14 cellular contexts compared by ENCODE assay signal in the genomic region with DNA sequence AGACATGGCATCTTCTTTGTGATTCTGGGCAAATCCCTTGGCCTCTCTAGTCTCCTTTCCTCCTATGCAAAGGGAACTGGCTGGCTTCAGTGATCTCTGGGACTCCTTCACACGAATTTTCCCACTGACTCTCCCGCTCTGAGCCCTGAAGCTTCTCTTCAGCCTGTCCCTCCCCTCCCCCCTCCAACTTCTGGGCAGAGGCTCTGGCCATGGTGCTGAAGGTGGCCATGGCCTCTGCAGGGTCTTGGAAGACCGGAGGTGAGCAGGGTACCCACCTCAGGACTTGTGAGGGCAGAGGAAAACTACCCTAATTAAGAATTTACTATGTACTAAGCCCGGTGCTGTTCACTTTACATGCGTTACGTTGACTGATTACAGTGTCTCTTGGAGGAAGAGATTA. TPM values are rescaled to one million over a fixed set of nuclear protein-coding genes. Genes with fewer than 3 reads are reported as not detected.
DNase-seq lines count a peak whose midpoint lies in the region; ATAC-seq, FAIRE-seq and TF ChIP-seq lines count a peak whose summit lies in the region.
"Had no signal": no experiment of that assay in that cellular context is flagged by ENCODE, and none has a peak within 500 bp of the region (broad histone marks: within the 10 kb centered on the region; RNA-seq: fewer than 3 reads in every experiment).

No MANE protein-coding gene starts in this region.

- WGBS in K562 (ENCODE audit: insufficient coverage, low coverage, missing lambda C conversion rate): 3% methylated on average over 6 of the region's 6 CpGs
- WGBS in stomach, 5 donors: 14 to 34% (median 25%) methylated on average over 6 of the region's 6 CpGs
- WGBS in prostate gland: 41% methylated on average over 6 of the region's 6 CpGs

- ATAC-seq in DND-41 (ENCODE audit: insufficient read depth, low read depth) (peak; percentile 63; the same call in 2 of the 3 replicates), K562 (peak; percentile 81), left lung (peak; percentile 73), HG03045 (IDR thresholded peaks at IDR 0.05; ENCODE audit: unreplicated experiment) (no peak), HG02610 (IDR thresholded peaks at IDR 0.05; ENCODE audit: unreplicated experiment) (no peak)
- ATAC-seq: gastroesophageal sphincter had no signal

- TF ChIP-seq RAD21 in K562 (CRISPR knock-in tag; conservative IDR thresholded peaks at IDR 0.05 in 1 of 2, IDR thresholded peaks at IDR 0.05 in 1 of 2): no peak

- no TSS peak for BruUV-seq in K562 (replicated peaks; lab: Mats Ljungman, UMichigan)

- TF ChIP-seq CTCF in DND-41 (IDR thresholded peaks at IDR 0.05; ENCODE audit: borderline replicate concordance, extremely low read depth, low read length, poor library complexity, severe bottlenecking) (no peak), K562 (IDR thresholded peaks at IDR 0.05 in 2 of 3, conservative IDR thresholded peaks at IDR 0.05 in 1 of 3; ENCODE audit: insufficient read depth in 2 of 3, low read depth in 1 of 3, low read length in 3 of 3) (no peak), left lung (IDR thresholded peaks at IDR 0.05) (no peak), stomach (IDR thresholded peaks at IDR 0.05) (no peak), prostate gland (IDR thresholded peaks at IDR 0.05) (no peak)

- H3K27ac ChIP-seq in DND-41 (ENCODE audit: low read length) (no peak overlapping the region), Karpas-422 (ENCODE audit: low read length) (no peak overlapping the region), K562 (ENCODE audit: extremely low read depth, low read depth, low read length) (no peak overlapping the region), left lung (no peak overlapping the region), stomach (no peak overlapping the region), prostate gland (no peak overlapping the region)
- H3K27ac ChIP-seq: gastroesophageal sphincter, HL-60, sigmoid colon, tibial artery had no signal

- TF ChIP-seq EP300 in K562 (IDR thresholded peaks at IDR 0.05; ENCODE audit: low read length) (no peak), stomach (IDR thresholded peaks at IDR 0.05) (no peak)

- H3K27me3 ChIP-seq in DND-41 (ENCODE audit: insufficient read depth, low read length, poor library complexity): peaks cover 5% of the 10 kb centered on the region
- H3K27me3 ChIP-seq in Karpas-422 (ENCODE audit: low read length): no peaks in the 10 kb centered on the region
- peaks cover 7 to 25% of the 10 kb centered on the region in 2 experiments; a peak in 4 of 5 replicates for H3K27me3 ChIP-seq in K562 (ENCODE audit: control insufficient read depth in 2 of 2, insufficient read depth in 2 of 2, low read length in 2 of 2)
- H3K27me3 ChIP-seq in left lung: peaks cover 0 to 39% of the 10 kb centered on the region in 2 donors
- peaks cover 0 to 52% (median 12%) of the 10 kb centered on the region in 3 donors for H3K27me3 ChIP-seq in stomach
- H3K27me3 ChIP-seq in prostate gland (replicated peaks; ENCODE audit: insufficient read depth): no peaks in the 10 kb centered on the region

- H3K4me1 ChIP-seq in DND-41 (ENCODE audit: insufficient read depth, low read length) (no peaks in the 10 kb centered on the region), Karpas-422 (ENCODE audit: low read length) (peaks cover 2% of the 10 kb centered on the region; the same call in 1 of the 2 replicates), K562 (replicated peaks in 1 of 2; ENCODE audit: control insufficient read depth in 2 of 2, insufficient read depth in 2 of 2, low read length in 2 of 2) (no peaks in the 10 kb centered on the region), left lung (no peaks in the 10 kb centered on the region), stomach (no peaks in the 10 kb centered on the region), prostate gland (replicated peaks) (peaks cover 3% of the 10 kb centered on the region)
- H3K4me1 ChIP-seq: gastroesophageal sphincter, sigmoid colon, tibial artery had no signal

- H3K79me2 ChIP-seq in DND-41 (ENCODE audit: insufficient read depth, low read length) (no peaks in the 10 kb centered on the region), Karpas-422 (ENCODE audit: low read length) (no peaks in the 10 kb centered on the region), K562 (ENCODE audit: control insufficient read depth, insufficient read depth, low read length) (no peaks in the 10 kb centered on the region)

- H3K4me2 ChIP-seq in DND-41 (ENCODE audit: insufficient read depth, low read length): no peak overlapping the region
- no peak overlapping the region for H3K4me2 ChIP-seq in Karpas-422 (ENCODE audit: low read depth, low read length, poor library complexity, severe bottlenecking)
- no peak overlapping the region for H3K4me2 ChIP-seq in K562 (ENCODE audit: insufficient read depth, low read length)

- H3K9ac ChIP-seq in DND-41 (ENCODE audit: low read depth, low read length) (no peak overlapping the region), Karpas-422 (ENCODE audit: low read length) (no peak overlapping the region), K562 (ENCODE audit: insufficient read depth in 1 of 2, low read depth in 2 of 2, low read length in 2 of 2) (no peak overlapping the region)

- in situ Hi-C loops in K562 (cut with MboI): no loop called here

- H3K4me3 ChIP-seq in DND-41 (ENCODE audit: low read depth in 1 of 2, low read length in 2 of 2) (no peak overlapping the region), Karpas-422 (ENCODE audit: low read length) (no peak overlapping the region), K562 (no peak overlapping the region), left lung (no peak overlapping the region), stomach (no peak overlapping the region), prostate gland (no peak overlapping the region)
- H3K4me3 ChIP-seq: gastroesophageal sphincter, sigmoid colon, tibial artery had no signal

- CTCF ChIA-PET in K562 (lab: Yijun Ruan, JAX; ENCODE audit: low intra/inter-chr PET ratio): no interaction called here

- no peaks in the 10 kb centered on the region for H3K9me1 ChIP-seq in K562 (ENCODE audit: control insufficient read depth, insufficient read depth, low read length)

- no peaks in the 10 kb centered on the region for H3K9me2 ChIP-seq in Karpas-422 (replicated peaks; ENCODE audit: insufficient read depth, low read length)

- DNase-seq in DND-41: peak; percentile 33
- DNase-seq in Karpas-422: peak; percentile 60
- peak; percentile 60 to 74 (median 66) for DNase-seq in K562 (ENCODE audit: extremely low read depth in 1 of 4, low spot score in 3 of 4)
- no peak for DNase-seq in left lung
- DNase-seq in stomach: no peak
- no peak for DNase-seq in prostate gland (ENCODE audit: low spot score)
- DNase-seq: NCI-H1436 treated with DMSO at 0.1 percent for 48 hours, sigmoid colon, tibial artery had no signal

- POLR2A ChIA-PET in K562 (lab: Yijun Ruan, JAX): no interaction called here

- peak; percentile 35 for FAIRE-seq in K562 (lab: Jason Lieb, UNC)

- H3K36me3 ChIP-seq in DND-41 (ENCODE audit: insufficient read depth, low read length) (no peaks in the 10 kb centered on the region), Karpas-422 (ENCODE audit: insufficient read depth, low read length) (no peaks in the 10 kb centered on the region), K562 (ENCODE audit: control insufficient read depth, insufficient read depth, low read length) (no peaks in the 10 kb centered on the region), left lung (no peaks in the 10 kb centered on the region), stomach (no peaks in the 10 kb centered on the region), prostate gland (no peaks in the 10 kb centered on the region)
- H3K36me3 ChIP-seq: gastroesophageal sphincter, sigmoid colon, tibial artery had no signal

- H4K20me1 ChIP-seq in DND-41 (ENCODE audit: insufficient read depth, low read length) (peaks cover 4% of the 10 kb centered on the region), Karpas-422 (ENCODE audit: insufficient read depth, low read depth, low read length) (no peaks in the 10 kb centered on the region), K562 (replicated peaks; ENCODE audit: control insufficient read depth, insufficient read depth, low read length) (peaks cover 23% of the 10 kb centered on the region)

- H2AFZ ChIP-seq in DND-41 (ENCODE audit: low read depth, low read length): no peak overlapping the region
- H2AFZ ChIP-seq in Karpas-422 (ENCODE audit: low read length): no peak overlapping the region
- no peak overlapping the region for H2AFZ ChIP-seq in K562 (ENCODE audit: low read depth, low read length)

- no peak for TF ChIP-seq POLR2A in K562 (conservative IDR thresholded peaks at IDR 0.05)
- no peak for TF ChIP-seq POLR2A in stomach (IDR thresholded peaks at IDR 0.05)
- no peak for TF ChIP-seq POLR2A in prostate gland (IDR thresholded peaks at IDR 0.05)

- intact Hi-C loops in K562 (cut with micrococcal nuclease) (no loop called here), left lung (cut with DNase I) (no loop called here), stomach (cut with DNase I; ENCODE audit: low total_unique reads) (no loop called here), prostate gland (cut with DNase I) (no loop called here)

- H3K9me3 ChIP-seq in DND-41 (ENCODE audit: insufficient read depth, low read length, severe bottlenecking): no peaks in the 10 kb centered on the region
- no peaks in the 10 kb centered on the region for H3K9me3 ChIP-seq in Karpas-422 (ENCODE audit: low read length)
- H3K9me3 ChIP-seq in K562 (replicated peaks; ENCODE audit: control insufficient read depth, insufficient read depth, low read depth, low read length): no peaks in the 10 kb centered on the region
- H3K9me3 ChIP-seq in left lung: no peaks in the 10 kb centered on the region
- no peaks in the 10 kb centered on the region for H3K9me3 ChIP-seq in stomach
- no peaks in the 10 kb centered on the region for H3K9me3 ChIP-seq in prostate gland
- H3K9me3 ChIP-seq: gastroesophageal sphincter, sigmoid colon, tibial artery had no signal

RNA-seq across cellular contexts. Expression of a gene that starts 29.4 kb away (rescaled TPM):
- total RNA-seq in Karpas-422 (2014; rRNA removed; shearing (Covaris generic); ENCODE audit: low replicate concordance): 0.07 TPM in 1 of 2 replicates, not detected in the other
- total RNA-seq in K562 (2011; cell fraction: chromatin; rRNA removed; ENCODE audit: low replicate concordance): not detected in 2 replicates
- 0.13 TPM in 1 of 2 replicates, not detected in the other for total RNA-seq in K562 (2011; cell fraction: nucleolus; rRNA removed)
- not detected in 2 replicates for total RNA-seq in K562 (2011; cell fraction: nucleoplasm; rRNA removed)
- total RNA-seq in K562 (2014; rRNA removed): 0.08 and 0.09 TPM in 2 replicates
- total RNA-seq in K562 (2014; rRNA removed; fragmentation: Illumina TruSeq; extraction: Trizol): not detected in 2 replicates
- not detected in 2 replicates for total RNA-seq in K562 (2015; rRNA removed; fragmentation: Illumina TruSeq; extraction: Trizol)
- not detected in 2 replicates for total RNA-seq in K562 (2021)
- 0.05 TPM in 1 of 2 replicates, not detected in the other for polyA plus RNA-seq in K562 (2011; rRNA removed)
- not detected in 2 replicates for polyA plus RNA-seq in K562 (2011; cell fraction: cytosol; rRNA removed)
- polyA plus RNA-seq in K562 (2011; cell fraction: nucleus; rRNA removed): 0.06 and 0.15 TPM in 2 replicates
- polyA plus RNA-seq in K562 (2012): not detected in 2 replicates
- not detected in 2 replicates for polyA plus RNA-seq in K562 (2014; fragmentation: Illumina TruSeq; extraction: Trizol)
- not detected for polyA plus RNA-seq in K562 (2014; fragmentation: Nextera tagmentation; extraction: Ambion mirVana)
- not detected in 2 replicates for polyA plus RNA-seq in K562 (2014; rRNA removed)
- not detected in 2 replicates for polyA minus RNA-seq in K562 (2011; rRNA and poly(A)+ RNA removed)
- not detected in 2 replicates for polyA minus RNA-seq in K562 (2011; cell fraction: cytosol; rRNA and poly(A)+ RNA removed)
- 0.13 and 0.33 TPM in 2 replicates for polyA minus RNA-seq in K562 (2011; cell fraction: nucleus; rRNA and poly(A)+ RNA removed)
- total RNA-seq in left lung: not detected
- not detected for total RNA-seq in stomach
- polyA plus RNA-seq in stomach: under 1 TPM in 1 of 3 donors, not detected in 2; 0.20 TPM
- total RNA-seq in prostate gland: 1 to 10 TPM in 1 of 2 donors, under 1 TPM in 1; 0.09 to 3.4 TPM
- total RNA-seq: cardiac septum, sigmoid colon had no signal

Comparison
In these comparisons a context has a peak if more than half of its experiments do, and no peak if none do; other contexts are left out.
1. ATAC-seq: peak in DND-41 (single experiment), K562 (single experiment) and left lung (single experiment); none in HG03045 (single experiment) and HG02610 (single experiment).
2. DNase-seq: peak in DND-41 (single experiment), Karpas-422 (single experiment) and K562 (4 of 4); none in left lung (0 of 2), stomach (single experiment) and prostate gland (single experiment).